ENCODE assay signal across 10 cellular contexts in genomic region chr7:150375662-150376521, GRCh38. TPM values are rescaled to one million over a fixed set of nuclear protein-coding genes. Genes with fewer than 3 reads are reported as not detected.
DNase-seq lines count a peak whose midpoint lies in the region; ATAC-seq and TF ChIP-seq lines count a peak whose summit lies in the region.
"Had no signal": no experiment of that assay in that cellular context is flagged by ENCODE, and none has a peak within 500 bp of the region (broad histone marks: within the 10 kb centered on the region; RNA-seq: fewer than 3 reads in every experiment).

No MANE protein-coding gene starts in this region.

- intact Hi-C loops in esophagus squamous epithelium (cut with DNase I), result no loop called here

- no peak overlapping the region for H2AFZ ChIP-seq in MM.1S (ENCODE audit: low read length)
- H2AFZ ChIP-seq: parathyroid adenoma had no signal

- H3K9ac ChIP-seq in MM.1S (ENCODE audit: low read length), result peak overlapping the region; percentile 93
- H3K9ac ChIP-seq: parathyroid adenoma had no signal

- DNase-seq in MM.1S, result peak; percentile 95
- peak; percentile 47 for DNase-seq in cerebellar cortex (ENCODE audit: low spot score)
- DNase-seq in stimulated activated CD4-positive, alpha-beta T cell treated with anti-CD3 and anti-CD28 coated beads, TNF-alpha, amount 100 ng/mL, for 24 hours (ENCODE audit: low read depth in 3 of 3), result peak in 2 of 3 experiments; percentile 26 to 42
- DNase-seq in omental fat pad (ENCODE audit: low spot score), result no peak
- DNase-seq in esophagus squamous epithelium (lab: John Stamatoyannopoulos, UW), result no peak

- H3K4me2 ChIP-seq in MM.1S (ENCODE audit: low read depth, low read length), result peak overlapping the region; percentile 84

- WGBS in esophagus squamous epithelium, 2 donors, result 73 to 79% methylated on average over 10 of the region's 10 CpGs

- H3K27ac ChIP-seq in MM.1S (ENCODE audit: low read length) (peak overlapping the region; percentile 89), esophagus squamous epithelium (no peak overlapping the region)
- H3K27ac ChIP-seq: parathyroid adenoma, SJSA1 had no signal

- H3K4me3 ChIP-seq in MM.1S (ENCODE audit: low read length) (no peak overlapping the region), esophagus squamous epithelium (no peak overlapping the region)
- H3K4me3 ChIP-seq: SJSA1 had no signal

- TF ChIP-seq CTCF in MM.1S (IDR thresholded peaks at IDR 0.05; ENCODE audit: low read length) (no peak), omental fat pad (IDR thresholded peaks at IDR 0.05) (no peak), esophagus squamous epithelium (IDR thresholded peaks at IDR 0.05) (no peak)

- peaks cover 82% of the 10 kb centered on the region for H3K4me1 ChIP-seq in MM.1S (ENCODE audit: low read length)
- peaks cover 43 to 79% (median 45%) of the 10 kb centered on the region in 3 donors for H3K4me1 ChIP-seq in esophagus squamous epithelium

- peaks cover 89% of the 10 kb centered on the region for H3F3A ChIP-seq in MM.1S (ENCODE audit: insufficient read depth, low read length)

- H3K27me3 ChIP-seq in MM.1S (replicated peaks; ENCODE audit: insufficient read depth, low read length) (no peaks in the 10 kb centered on the region), esophagus squamous epithelium (no peaks in the 10 kb centered on the region)
- H3K27me3 ChIP-seq: SJSA1 had no signal

- no peaks in the 10 kb centered on the region for H3K9me2 ChIP-seq in MM.1S (replicated peaks; ENCODE audit: insufficient read depth, low read length)

- ATAC-seq in HG02840 (IDR thresholded peaks at IDR 0.05; ENCODE audit: low FRiP score, unreplicated experiment), result no peak
- no peak for ATAC-seq in HG02763 (IDR thresholded peaks at IDR 0.05; ENCODE audit: unreplicated experiment)
- no peak for ATAC-seq in omental fat pad (ENCODE audit: low FRiP score)

- H3K79me2 ChIP-seq in MM.1S (ENCODE audit: low read length), result peaks cover 62% of the 10 kb centered on the region

- H4K20me1 ChIP-seq in MM.1S (ENCODE audit: insufficient read depth, low read length), result no peaks in the 10 kb centered on the region

- no peaks in the 10 kb centered on the region for H3K9me3 ChIP-seq in MM.1S (replicated peaks; ENCODE audit: insufficient read depth, low read length)
- H3K9me3 ChIP-seq in esophagus squamous epithelium, result no peaks in the 10 kb centered on the region
- H3K9me3 ChIP-seq: SJSA1 had no signal

- TF ChIP-seq POLR2A in GM18951 (IDR thresholded peaks at IDR 0.05; ENCODE audit: extremely low read depth, insufficient read depth, insufficient read length) (peak; percentile 58), esophagus squamous epithelium (IDR thresholded peaks at IDR 0.05) (no peak)

- in situ Hi-C loops in GM18951 (cut with MboI; ENCODE audit: low sequenced_read_pairs, unreplicated experiment), result no loop called here

- 0 out of 2 replicates have a peak, but pooled peaks cover 2% of the 10 kb centered on the region for H3K36me3 ChIP-seq in MM.1S (replicated peaks; ENCODE audit: insufficient read depth, low read length)
- peaks cover 14 to 39% (median 18%) of the 10 kb centered on the region in 3 donors for H3K36me3 ChIP-seq in esophagus squamous epithelium

RNA-seq across cellular contexts. Expression of gene ZNF775, which starts 3.2 kb away (rescaled TPM):
- total RNA-seq in omental fat pad (1 to 10 TPM in 3 of 4 donors, under 1 TPM in 1; 0.72 to 4.4 (median 1.4) TPM), esophagus squamous epithelium (1 to 10 TPM; 1.2 to 2.3 (median 1.8) TPM)

RNA-seq across cellular contexts. Expression of gene REPIN1, which starts 7.3 kb away (rescaled TPM):
- total RNA-seq in omental fat pad, result 10 to 100 TPM; 40.6 to 55.7 (median 49.3) TPM
- 10 to 100 TPM; 42.8 to 75.7 (median 63.2) TPM for total RNA-seq in esophagus squamous epithelium

RNA-seq across cellular contexts. Expression of gene RARRES2, which starts 34.5 kb away (rescaled TPM):
- total RNA-seq in omental fat pad, result 100 to 1,000 TPM in 3 of 4 donors, 10 to 100 TPM in 1; 93.9 to 433 (median 218) TPM
- total RNA-seq in esophagus squamous epithelium, result 100 to 1,000 TPM in 1 of 4 donors, 10 to 100 TPM in 1, 1 to 10 TPM in 2; 1.1 to 111 (median 14.9) TPM
- total RNA-seq: SJSA1 had no signal

RNA-seq across cellular contexts. Expression of gene ACTR3C, which starts 52.5 kb away (rescaled TPM):
- 10 to 100 TPM in 1 of 4 donors, 1 to 10 TPM in 3; 1.1 to 12.9 (median 4.9) TPM for total RNA-seq in omental fat pad
- 10 to 100 TPM in 3 of 4 donors, 1 to 10 TPM in 1; 8.3 to 25.6 (median 17.4) TPM for total RNA-seq in esophagus squamous epithelium
- total RNA-seq: SJSA1 had no signal

RNA-seq across cellular contexts. Expression of gene LRRC61, which starts 52.7 kb away (rescaled TPM):
- total RNA-seq in omental fat pad, result 10 to 100 TPM in 1 of 4 donors, 1 to 10 TPM in 3; 3.2 to 13.4 (median 8.6) TPM
- 10 to 100 TPM; 12.1 to 24.5 (median 14.5) TPM for total RNA-seq in esophagus squamous epithelium
- total RNA-seq: SJSA1 had no signal

Comparison
In these comparisons a context has a peak if more than half of its experiments do, and no peak if none do; other contexts are left out.
1. DNase-seq: peak in MM.1S (single experiment), cerebellar cortex (single experiment) and stimulated activated CD4-positive, alpha-beta T cell treated with anti-CD3 and anti-CD28 coated beads, TNF-alpha, amount 100 ng/mL, for 24 hours (2 of 3); none in omental fat pad (single experiment) and esophagus squamous epithelium (single experiment).